In genomic region chr5:128498844-128499455, GRCh38 we compare ENCODE assay signal across 8 cellular contexts. TPM values are rescaled to one million over a fixed set of nuclear protein-coding genes. Genes with fewer than 3 reads are reported as not detected.
A peak's percentile ranks its signal among the peaks of the same experiment; 100 is the strongest.
DNase-seq lines count a peak whose midpoint lies in the region; ATAC-seq and TF ChIP-seq lines count a peak whose summit lies in the region.

No MANE protein-coding gene starts in this region.

- TF ChIP-seq POLR2A in esophagus muscularis mucosa (IDR thresholded peaks at IDR 0.05; ENCODE audit: low read depth) = no peak

- H3K4me3 ChIP-seq in cardiac muscle cell (no peak overlapping the region), esophagus muscularis mucosa (no peak overlapping the region), retinal pigment epithelial cell (ENCODE audit: low read length) (no peak overlapping the region)

- no peaks in the 10 kb centered on the region for H3K27me3 ChIP-seq in cardiac muscle cell
- no peaks in the 10 kb centered on the region for H3K27me3 ChIP-seq in esophagus muscularis mucosa

- 45% methylated on average over 5 of the region's 5 CpGs for WGBS in esophagus muscularis mucosa

- TF ChIP-seq CTCF in cardiac muscle cell (IDR thresholded peaks at IDR 0.05; ENCODE audit: low read depth, low read length) (peak; percentile 56), esophagus muscularis mucosa (IDR thresholded peaks at IDR 0.05) (peak; percentile 45 to 60 (median 54)), retinal pigment epithelial cell (conservative IDR thresholded peaks at IDR 0.05; ENCODE audit: low read depth, low read length) (peak; percentile 59)

- no peak for TF ChIP-seq EP300 in esophagus muscularis mucosa (IDR thresholded peaks at IDR 0.05)

- intact Hi-C loops in Right ventricle myocardium inferior (cut with DNase I) (loop anchor here (2.0 to 10.0 kb wide), 2 partner anchors 104 to 286 kb away; no protein-coding TSS in a partner anchor), esophagus muscularis mucosa (cut with DNase I) (loop anchor here (2.0 kb wide), 1 partner anchor 286 kb away; no protein-coding TSS in a partner anchor)

- no peak for ATAC-seq in Right ventricle myocardium inferior
- no peak for ATAC-seq in HG03354 (IDR thresholded peaks at IDR 0.05; ENCODE audit: poor library complexity, severe bottlenecking, unreplicated experiment)

- peak; percentile 64 to 84 for DNase-seq in cardiac muscle cell (ENCODE audit: low read depth in 1 of 2, low spot score in 1 of 2)
- DNase-seq in Right ventricle myocardium inferior (ENCODE audit: missing footprints) = no peak
- peak; percentile 67 for DNase-seq in NCI-H82 (lab: John Stamatoyannopoulos, UW)
- no peak for DNase-seq in esophagus muscularis mucosa (ENCODE audit: extremely low spot score)
- DNase-seq in retinal pigment epithelial cell (ENCODE audit: low read depth) = no peak
- DNase-seq in NCI-H187 (lab: John Stamatoyannopoulos, UW) = no peak
- DNase-seq in cerebellum (ENCODE audit: low spot score) = no peak

- H3K9me3 ChIP-seq in cardiac muscle cell (ENCODE audit: low read depth) (no peaks in the 10 kb centered on the region), esophagus muscularis mucosa (peaks cover 0 to 3% (median 0%) of the 10 kb centered on the region in 4 donors)

- peak overlapping the region; percentile 84 for H3K27ac ChIP-seq in cardiac muscle cell
- H3K27ac ChIP-seq in esophagus muscularis mucosa (replicated peaks in 1 of 4) = no peak overlapping the region

- peaks cover 35% of the 10 kb centered on the region for H3K36me3 ChIP-seq in cardiac muscle cell
- no peaks in the 10 kb centered on the region for H3K36me3 ChIP-seq in esophagus muscularis mucosa

- H3K4me1 ChIP-seq in cardiac muscle cell (ENCODE audit: low read depth) = peaks cover 92% of the 10 kb centered on the region
- peaks cover 0 to 6% (median 3%) of the 10 kb centered on the region in 4 donors for H3K4me1 ChIP-seq in esophagus muscularis mucosa

RNA-seq across cellular contexts. Expression of gene FBN2, which starts 39.1 kb away (rescaled TPM):
- total RNA-seq in cardiac muscle cell = 1,580 and 2,094 TPM in 2 replicates
- polyA plus RNA-seq in cardiac muscle cell = 725 and 1,356 TPM in 2 replicates
- 23.8 TPM for total RNA-seq in Right ventricle myocardium inferior
- 10 to 100 TPM in 2 of 4 donors, 1 to 10 TPM in 2; 5.4 to 14.9 (median 10.1) TPM for total RNA-seq in esophagus muscularis mucosa
- 20.1 TPM for total RNA-seq in cerebellum

Comparison
In these comparisons a context has a peak if more than half of its experiments do, and no peak if none do; other contexts are left out.
1. DNase-seq: peak in cardiac muscle cell (2 of 2) and NCI-H82 (single experiment); none in Right ventricle myocardium inferior (single experiment), esophagus muscularis mucosa (single experiment), retinal pigment epithelial cell (single experiment), NCI-H187 (0 of 2) and cerebellum (single experiment).
2. RNA of gene FBN2, which starts 39.1 kb away (total RNA-seq): 1,580 to 2,094 TPM in cardiac muscle cell; 23.8 TPM in Right ventricle myocardium inferior (single experiment), 20.1 TPM in cerebellum (single experiment) and 5.4 to 14.9 TPM in esophagus muscularis mucosa; every median in the first group is over 10 times any median in the second.
3. Peak in every context shown above with its lines, with median percentiles within 50 percentile points of each other: CTCF ChIP-seq.